In genomic region chr5:38367410-38367809, GRCh38 we compare ENCODE assay signal across 25 cellular contexts.
"Had no signal": no experiment of that assay in that cellular context is flagged by ENCODE, and none has a peak within 500 bp of the region (broad histone marks: within the 10 kb centered on the region; RNA-seq: fewer than 3 reads in every experiment).

No MANE protein-coding gene starts in this region.

- H3K27me3 Mint-ChIP-seq: stimulated activated naive CD8-positive, alpha-beta T cell treated with anti-CD3 and anti-CD28 coated beads, Interleukin-15, Interleukin-2, amounts not matched to agents 100 ng/mL and 50 ng/mL, for 24 hours had no signal

- ATAC-seq: activated CD4-positive, CD25-positive, alpha-beta regulatory T cell treated with anti-CD3 and anti-CD28 coated beads, Interleukin-2, amount 50 U/mL, for 24 hours; activated naive CD8-positive, alpha-beta T cell treated with anti-CD3 and anti-CD28 coated beads, Interleukin-2, amount 50 U/mL, for 24 hours; activated T-cell treated with anti-CD3 and anti-CD28 coated beads, Interleukin-2, amount 50 U/mL, for 72 hours; effector memory CD8-positive, alpha-beta T cell; left ventricle myocardium superior; right cardiac atrium; upper lobe of right lung had no signal

- H3K27ac ChIP-seq: epithelial cell of prostate, parathyroid adenoma, thyroid gland, upper lobe of right lung had no signal

- H3K27ac Mint-ChIP-seq: activated CD4-positive, alpha-beta memory T cell treated with anti-CD3 and anti-CD28 coated beads, Interleukin-2, amount 10 ng/mL, durations not matched to agents 7 days and 5 days; activated CD4-positive, alpha-beta T cell treated with anti-CD3 and anti-CD28 coated beads, Interleukin-2, amount 10 ng/mL, durations not matched to agents 24 days and 14 days; activated naive CD8-positive, alpha-beta T cell treated with anti-CD3 and anti-CD28 coated beads, Interleukin-2, amount 50 U/mL, for 24 hours; activated T-cell treated with anti-CD3 and anti-CD28 coated beads, Interleukin-2, amount 50 U/mL, for 72 hours; brain; effector memory CD8-positive, alpha-beta T cell; immature natural killer cell; stimulated activated naive CD8-positive, alpha-beta T cell treated with anti-CD3 and anti-CD28 coated beads, Interleukin-15, Interleukin-2, amounts not matched to agents 100 ng/mL and 50 ng/mL, for 24 hours had no signal

- H3K79me2 ChIP-seq: parathyroid adenoma had no signal

- H3K27me3 ChIP-seq: thyroid gland, upper lobe of right lung had no signal

- H3K9me3 Mint-ChIP-seq: activated CD4-positive, alpha-beta memory T cell treated with anti-CD3 and anti-CD28 coated beads, Interleukin-2, amount 10 ng/mL, durations not matched to agents 7 days and 5 days; activated CD4-positive, alpha-beta T cell treated with anti-CD3 and anti-CD28 coated beads, Interleukin-2, amount 10 ng/mL, durations not matched to agents 24 days and 14 days; activated naive CD8-positive, alpha-beta T cell treated with anti-CD3 and anti-CD28 coated beads, Interleukin-2, amount 50 U/mL, for 24 hours; activated T-cell treated with anti-CD3 and anti-CD28 coated beads, Interleukin-2, amount 50 U/mL, for 72 hours; effector memory CD8-positive, alpha-beta T cell; immature natural killer cell; nephron progenitor cell; stimulated activated naive CD8-positive, alpha-beta T cell treated with anti-CD3 and anti-CD28 coated beads, Interleukin-15, Interleukin-2, amounts not matched to agents 100 ng/mL and 50 ng/mL, for 24 hours had no signal

- H3K9ac ChIP-seq: parathyroid adenoma had no signal

- H3K9me3 ChIP-seq: thyroid gland, upper lobe of right lung had no signal

- DNase-seq: activated CD4-positive, alpha-beta memory T cell treated with anti-CD3 and anti-CD28 coated beads, Interleukin-2, amount 10 ng/mL, durations not matched to agents 7 days and 5 days; activated CD4-positive, alpha-beta T cell treated with anti-CD3 and anti-CD28 coated beads, Interleukin-2, amount 10 ng/mL, durations not matched to agents 24 days and 14 days; activated effector memory CD4-positive, alpha-beta T cell treated with anti-CD3 and anti-CD28 coated beads, Interleukin-2, amount 50 U/mL, for 16 hours; activated naive CD4-positive, alpha-beta T cell treated with anti-CD3 and anti-CD28 coated beads, Interleukin-2, amount 50 U/mL, for 16 hours; activated naive CD8-positive, alpha-beta T cell treated with anti-CD3 and anti-CD28 coated beads, Interleukin-2, amount 50 U/mL, for 24 hours; activated T-cell treated with anti-CD3 and anti-CD28 coated beads, Interleukin-2, amount 50 U/mL, for 72 hours; anterior cingulate cortex; caudate nucleus; effector memory CD8-positive, alpha-beta T cell; foreskin fibroblast; immature natural killer cell; left ventricle myocardium superior; nephron progenitor cell; nucleus accumbens; right cardiac atrium; stimulated activated CD4-positive, alpha-beta T cell treated with anti-CD3 and anti-CD28 coated beads, Interleukin-12 subunit alpha, Interleukin-12 subunit beta, amount 100 ng/mL, for 4 hours; stimulated activated CD4-positive, alpha-beta T cell treated with anti-CD3 and anti-CD28 coated beads, Interleukin-4, amount 100 ng/mL, for 4 hours; substantia nigra; thyroid gland; upper lobe of right lung had no signal

- H3K36me3 ChIP-seq: thyroid gland, upper lobe of right lung had no signal

- H3K4me3 ChIP-seq: thyroid gland, upper lobe of right lung had no signal

- H3K4me3 Mint-ChIP-seq: activated CD4-positive, alpha-beta memory T cell treated with anti-CD3 and anti-CD28 coated beads, Interleukin-2, amount 10 ng/mL, durations not matched to agents 7 days and 5 days; activated CD4-positive, alpha-beta T cell treated with anti-CD3 and anti-CD28 coated beads, Interleukin-2, amount 10 ng/mL, durations not matched to agents 24 days and 14 days; activated naive CD8-positive, alpha-beta T cell treated with anti-CD3 and anti-CD28 coated beads, Interleukin-2, amount 50 U/mL, for 24 hours; brain; effector memory CD8-positive, alpha-beta T cell; immature natural killer cell; nephron progenitor cell; stimulated activated naive CD8-positive, alpha-beta T cell treated with anti-CD3 and anti-CD28 coated beads, Interleukin-15, Interleukin-2, amounts not matched to agents 100 ng/mL and 50 ng/mL, for 24 hours had no signal

- H3K4me1 Mint-ChIP-seq: brain had no signal

- H3K36me3 Mint-ChIP-seq: brain, immature natural killer cell had no signal

- H3K4me1 ChIP-seq: parathyroid adenoma, thyroid gland, upper lobe of right lung had no signal
